8 cellular contexts compared by ENCODE assay signal in the genomic region with DNA sequence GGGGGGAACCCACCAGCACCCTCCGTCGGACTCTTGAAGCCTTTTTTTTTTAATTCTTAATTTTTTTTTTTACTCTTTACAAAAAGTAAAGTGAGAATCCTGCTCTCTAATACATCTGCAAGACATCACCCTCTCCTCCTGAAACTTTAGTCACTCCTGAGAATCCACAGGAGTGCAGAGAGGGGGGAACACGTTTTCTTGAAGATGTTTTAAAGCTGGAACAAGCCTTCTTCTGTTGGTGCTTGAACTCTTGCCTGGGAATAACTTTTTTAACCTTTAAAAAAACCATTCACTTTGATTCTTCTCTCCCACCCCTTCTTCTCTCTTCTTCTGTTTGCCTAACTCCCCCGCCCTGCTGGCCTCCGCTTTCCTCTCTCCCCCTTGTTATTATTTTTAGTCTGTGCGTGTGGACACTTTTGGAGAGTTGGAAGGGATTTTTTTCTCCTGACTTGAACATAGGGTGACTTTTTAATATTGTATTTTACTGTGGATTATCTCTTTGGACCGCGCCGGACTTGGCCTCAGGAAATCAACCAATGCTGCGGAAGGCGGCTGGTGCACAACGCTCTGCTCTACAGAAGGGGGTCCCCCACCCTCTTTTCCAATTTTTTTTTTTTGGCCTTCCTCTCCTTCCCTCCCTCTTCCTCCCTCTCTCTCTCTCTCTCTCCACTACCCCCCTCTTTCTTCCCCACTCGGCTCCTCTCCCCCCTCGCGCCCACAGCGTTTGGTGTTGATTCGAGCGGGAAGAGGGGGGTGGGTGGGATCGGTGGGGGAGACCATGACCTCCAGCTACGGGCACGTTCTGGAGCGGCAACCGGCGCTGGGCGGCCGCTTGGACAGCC. TPM values are rescaled to one million over a fixed set of nuclear protein-coding genes. Genes with fewer than 3 reads are reported as not detected.
DNase-seq lines count a peak whose midpoint lies in the region; ATAC-seq and TF ChIP-seq lines count a peak whose summit lies in the region.

PRRX1 (plus strand) TSS at position 691 of the 842 bp plus-strand sequence; CDS start at position 779, 88 bp downstream.

- peaks cover 27% of the 10 kb centered on the region for H3K27me3 ChIP-seq in CD4-positive, alpha-beta memory T cell (ENCODE audit: insufficient read depth, low read length)
- H3K27me3 ChIP-seq in SJSA1 (replicated peaks) (peaks cover 6% of the 10 kb centered on the region), parathyroid adenoma (ENCODE audit: control insufficient read depth, insufficient read depth, low read length) (peaks cover 27% of the 10 kb centered on the region)

- H2AFZ ChIP-seq in parathyroid adenoma: peak within 1 kb of the TSS; percentile 65

- no peaks in the 10 kb centered on the region for H3K79me2 ChIP-seq in parathyroid adenoma

- H3K9me3 Mint-ChIP-seq in CD4-positive, alpha-beta memory T cell: peaks cover 0 to 3% (median 0%) of the 10 kb centered on the region in 8 donors

- H3K4me1 Mint-ChIP-seq in CD4-positive, alpha-beta memory T cell: peaks cover 20 to 54% (median 37%) of the 10 kb centered on the region in 4 donors

- H3K36me3 Mint-ChIP-seq in CD4-positive, alpha-beta memory T cell: no peaks in the 10 kb centered on the region

- H3K27ac ChIP-seq in CD4-positive, alpha-beta memory T cell (ENCODE audit: low read depth, low read length): no peak within 1 kb of the TSS
- H3K27ac ChIP-seq in SJSA1: no peak within 1 kb of the TSS
- no peak within 1 kb of the TSS for H3K27ac ChIP-seq in parathyroid adenoma

- H3K4me2 ChIP-seq in parathyroid adenoma (ENCODE audit: low read length): peak within 1 kb of the TSS; percentile 59

- H3K4me1 ChIP-seq in CD4-positive, alpha-beta memory T cell (ENCODE audit: insufficient read depth, low read length): peaks cover 10% of the 10 kb centered on the region
- H3K4me1 ChIP-seq in SJSA1 (replicated peaks): peaks cover 20% of the 10 kb centered on the region
- no peaks in the 10 kb centered on the region for H3K4me1 ChIP-seq in parathyroid adenoma

- intact Hi-C loops in CD4-positive, alpha-beta memory T cell (cut with micrococcal nuclease): no loop called here
- intact Hi-C loops in Right ventricle myocardium inferior (cut with DNase I): loop anchor here (2.0 to 10.0 kb wide), 6 partner anchors 101 to 591 kb away; partner anchors contain the start of genes GORAB, KIFAP3 and NTMT2

- peak within 1 kb of the TSS in 6 of 8 donors; percentile 20 to 59 (median 44) for H3K4me3 Mint-ChIP-seq in CD4-positive, alpha-beta memory T cell

- no peak within 1 kb of the TSS for H3K4me3 ChIP-seq in CD4-positive, alpha-beta memory T cell (ENCODE audit: low read length in 2 of 2)
- H3K4me3 ChIP-seq in SJSA1 (peak within 1 kb of the TSS; percentile 38), parathyroid adenoma (ENCODE audit: low read depth, low read length) (peak within 1 kb of the TSS; percentile 35)

- no peak within 1 kb of the TSS for H3K9ac ChIP-seq in parathyroid adenoma

- CTCF ChIA-PET in CD4-positive, alpha-beta memory T cell (lab: Charles Lee; ENCODE audit: partially characterized antibody): no interaction called here

- no peaks in the 10 kb centered on the region for H3K36me3 ChIP-seq in CD4-positive, alpha-beta memory T cell (ENCODE audit: insufficient read depth, low read length)
- H3K36me3 ChIP-seq in SJSA1 (no peaks in the 10 kb centered on the region), parathyroid adenoma (ENCODE audit: control insufficient read depth, insufficient read depth, low read length) (no peaks in the 10 kb centered on the region)

- ATAC-seq in Right ventricle myocardium inferior: peak; percentile 24
- ATAC-seq in HG03442 (IDR thresholded peaks at IDR 0.05; ENCODE audit: unreplicated experiment): no peak

- H3K27me3 Mint-ChIP-seq in CD4-positive, alpha-beta memory T cell: peaks cover 66 to 68% of the 10 kb centered on the region in 2 donors

- POLR2A ChIA-PET in CD4-positive, alpha-beta memory T cell (lab: Charles Lee; ENCODE audit: partially characterized antibody): no interaction called here

- H3K27ac Mint-ChIP-seq in CD4-positive, alpha-beta memory T cell: no peak within 1 kb of the TSS

- DNase-seq in CD4-positive, alpha-beta memory T cell: no peak
- peak in 1 of 2 experiments; percentile 12 for DNase-seq in SJSA1 (ENCODE audit: low read depth in 1 of 2, low spot score in 2 of 2)
- DNase-seq in Right ventricle myocardium inferior (ENCODE audit: missing footprints): no peak
- no peak for DNase-seq in HUDEP-2 (lab: John Stamatoyannopoulos, UW; ENCODE audit: unreplicated experiment in 76 of 76)
- no peak for DNase-seq in foreskin melanocyte
- DNase-seq in GF-D8 (lab: John Stamatoyannopoulos, UW): no peak

- H3K9me3 ChIP-seq in CD4-positive, alpha-beta memory T cell (ENCODE audit: control insufficient read depth in 1 of 2, low read length in 2 of 2): no peaks in the 10 kb centered on the region
- no peaks in the 10 kb centered on the region for H3K9me3 ChIP-seq in SJSA1 (replicated peaks)
- no peaks in the 10 kb centered on the region for H3K9me3 ChIP-seq in parathyroid adenoma (ENCODE audit: control insufficient read depth, low read length)

- no peak for TF ChIP-seq CTCF in parathyroid adenoma (IDR thresholded peaks at IDR 0.05)

RNA-seq across cellular contexts. Expression of gene PRRX1, which starts in this region (rescaled TPM):
- total RNA-seq in CD4-positive, alpha-beta memory T cell: not detected
- polyA plus RNA-seq in CD4-positive, alpha-beta memory T cell: not detected
- 1.2 and 1.6 TPM in 2 replicates for total RNA-seq in SJSA1 (2014; rRNA removed; shearing (Covaris generic))
- total RNA-seq in Right ventricle myocardium inferior: 46.3 TPM

Comparison
In these comparisons a context has a peak if more than half of its experiments do, and no peak if none do; other contexts are left out.
1. RNA of gene PRRX1 (total RNA-seq): 46.3 TPM in Right ventricle myocardium inferior (single experiment); 1.2 to 1.6 TPM in SJSA1 and not detected in CD4-positive, alpha-beta memory T cell; every median in the first group is over 10 times any median in the second.
2. H3K4me3 ChIP-seq: peak in SJSA1 (single experiment) and parathyroid adenoma (single experiment); none in CD4-positive, alpha-beta memory T cell (0 of 2).